Comparison of ENCODE assay signal across 12 cellular contexts in the genomic region with DNA sequence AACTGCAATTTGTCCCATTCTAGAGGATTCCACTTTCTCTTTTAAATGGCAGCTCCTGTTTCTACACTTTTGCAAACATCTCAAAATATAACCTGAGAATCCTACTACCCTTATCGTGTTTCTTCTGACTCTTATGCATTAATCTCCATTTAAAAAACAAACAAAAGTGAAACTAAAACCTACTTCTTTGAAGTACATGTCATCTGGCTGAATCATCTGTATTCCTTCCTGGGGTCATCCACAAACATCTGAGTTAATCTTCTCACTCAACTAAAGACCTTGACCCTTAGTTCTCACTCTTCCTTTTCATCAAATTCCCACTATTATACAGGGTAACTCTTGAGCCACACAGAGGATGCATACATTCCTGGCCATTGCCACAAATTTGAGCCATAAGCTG.
DNase-seq lines count a peak whose midpoint lies in the region; ATAC-seq and TF ChIP-seq lines count a peak whose summit lies in the region.
"Had no signal": no experiment of that assay in that cellular context is flagged by ENCODE, and none has a peak within 500 bp of the region (broad histone marks: within the 10 kb centered on the region; RNA-seq: fewer than 3 reads in every experiment).

No MANE protein-coding gene starts in this region.

- H3K27ac ChIP-seq in left ventricle myocardium inferior (replicated peaks), result no peak overlapping the region
- H3K27ac ChIP-seq in GM23338 (ENCODE audit: low read depth), result no peak overlapping the region

- no peaks in the 10 kb centered on the region for H4K20me1 ChIP-seq in GM23338 (replicated peaks; ENCODE audit: insufficient read depth)

- H3K36me3 ChIP-seq in left ventricle myocardium inferior (no peaks in the 10 kb centered on the region), GM23338 (ENCODE audit: insufficient read depth) (no peaks in the 10 kb centered on the region)

- no peaks in the 10 kb centered on the region for H3K27me3 Mint-ChIP-seq in GM23338 (ENCODE audit: insufficient read depth, low read depth, poor library complexity)
- H3K27me3 Mint-ChIP-seq: activated B cell treated with CpG ODN at 0.5 μM for 24 hours had no signal

- intact Hi-C loops in left ventricle myocardium inferior (cut with micrococcal nuclease), result no loop called here

- H2AFZ ChIP-seq in GM23338, result no peak overlapping the region

- H3K4me1 Mint-ChIP-seq in GM23338, result no peaks in the 10 kb centered on the region
- H3K4me1 Mint-ChIP-seq: activated B cell treated with CpG ODN at 0.5 μM for 24 hours, nephron had no signal

- H3K4me1 ChIP-seq in left ventricle myocardium inferior (no peaks in the 10 kb centered on the region), GM23338 (ENCODE audit: insufficient read depth) (no peaks in the 10 kb centered on the region)

- 0 out of 2 replicates have a peak, but pooled peaks cover 4% of the 10 kb centered on the region for H3K9me2 ChIP-seq in GM23338 (ENCODE audit: insufficient read depth)

- H3K4me3 ChIP-seq in left ventricle myocardium inferior, result no peak overlapping the region
- no peak overlapping the region for H3K4me3 ChIP-seq in GM23338

- H3K9me3 Mint-ChIP-seq in GM23338, result no peaks in the 10 kb centered on the region
- H3K9me3 Mint-ChIP-seq: CD8-positive, alpha-beta T cell; nephron had no signal

- H3K79me2 ChIP-seq in GM23338 (replicated peaks; ENCODE audit: insufficient read depth), result no peaks in the 10 kb centered on the region

- no peaks in the 10 kb centered on the region for H3K36me3 Mint-ChIP-seq in GM23338 (ENCODE audit: low read depth)
- H3K36me3 Mint-ChIP-seq: CD8-positive, alpha-beta T cell had no signal

- DNase-seq in ELR (ENCODE audit: low read depth), result peak; percentile 26
- DNase-seq in SW480 (ENCODE audit: low spot score), result peak; percentile 31
- peak; percentile 54 for DNase-seq in kidney tubule cell (ENCODE audit: low spot score)
- DNase-seq in GM10266 (ENCODE audit: extremely low spot score), result no peak
- DNase-seq in left ventricle myocardium inferior, result no peak
- no peak for DNase-seq in GM23338 (ENCODE audit: low spot score)
- DNase-seq: activated B cell treated with CpG ODN at 0.5 μM for 24 hours; CD8-positive, alpha-beta T cell; IMR-90 had no signal

- no peak overlapping the region for H3K4me2 ChIP-seq in GM23338

- H3K4me3 Mint-ChIP-seq in GM23338, result no peak overlapping the region
- H3K4me3 Mint-ChIP-seq: activated B cell treated with CpG ODN at 0.5 μM for 24 hours; CD8-positive, alpha-beta T cell; nephron had no signal

- TF ChIP-seq CTCF in GM10266 (IDR thresholded peaks at IDR 0.05; ENCODE audit: control insufficient read depth, insufficient read depth, low read depth, missing control alignments) (no peak), left ventricle myocardium inferior (IDR thresholded peaks at IDR 0.05; ENCODE audit: borderline replicate concordance) (no peak), GM23338 (conservative IDR thresholded peaks at IDR 0.05; ENCODE audit: low read depth in 2 of 2) (no peak)

- no peaks in the 10 kb centered on the region for H3K27me3 ChIP-seq in left ventricle myocardium inferior (ENCODE audit: low read depth)
- H3K27me3 ChIP-seq in GM23338 (ENCODE audit: insufficient read depth), result no peaks in the 10 kb centered on the region

- H3F3A ChIP-seq in GM23338 (replicated peaks; ENCODE audit: low read depth), result no peaks in the 10 kb centered on the region

- H3K27ac Mint-ChIP-seq in GM23338, result no peak overlapping the region
- H3K27ac Mint-ChIP-seq: activated B cell treated with CpG ODN at 0.5 μM for 24 hours; CD8-positive, alpha-beta T cell; nephron had no signal

- H3K9me3 ChIP-seq in left ventricle myocardium inferior (replicated peaks), result no peaks in the 10 kb centered on the region

- ATAC-seq in HG03565 (IDR thresholded peaks at IDR 0.05; ENCODE audit: unreplicated experiment) (peak; percentile 64), GM18858 (IDR thresholded peaks at IDR 0.05; ENCODE audit: unreplicated experiment) (no peak), GM23338 (no peak)
- ATAC-seq: CD8-positive, alpha-beta T cell had no signal

TF ChIP-seq in GM23338, 12 proteins besides CTCF, POLR2A, EP300 and RAD21:
- TF ChIP-seq POLR2AphosphoS5 (IDR thresholded peaks at IDR 0.05; ENCODE audit: low read depth) (no peak), ZNF331 (CRISPR knock-in tag; IDR thresholded peaks at IDR 0.05; ENCODE audit: low read depth) (no peak), JUNB (IDR thresholded peaks at IDR 0.05; ENCODE audit: unreplicated experiment) (no peak), NANOG (IDR thresholded peaks at IDR 0.05; ENCODE audit: borderline replicate concordance) (no peak)
- TF ChIP-seq, protein P1, sequence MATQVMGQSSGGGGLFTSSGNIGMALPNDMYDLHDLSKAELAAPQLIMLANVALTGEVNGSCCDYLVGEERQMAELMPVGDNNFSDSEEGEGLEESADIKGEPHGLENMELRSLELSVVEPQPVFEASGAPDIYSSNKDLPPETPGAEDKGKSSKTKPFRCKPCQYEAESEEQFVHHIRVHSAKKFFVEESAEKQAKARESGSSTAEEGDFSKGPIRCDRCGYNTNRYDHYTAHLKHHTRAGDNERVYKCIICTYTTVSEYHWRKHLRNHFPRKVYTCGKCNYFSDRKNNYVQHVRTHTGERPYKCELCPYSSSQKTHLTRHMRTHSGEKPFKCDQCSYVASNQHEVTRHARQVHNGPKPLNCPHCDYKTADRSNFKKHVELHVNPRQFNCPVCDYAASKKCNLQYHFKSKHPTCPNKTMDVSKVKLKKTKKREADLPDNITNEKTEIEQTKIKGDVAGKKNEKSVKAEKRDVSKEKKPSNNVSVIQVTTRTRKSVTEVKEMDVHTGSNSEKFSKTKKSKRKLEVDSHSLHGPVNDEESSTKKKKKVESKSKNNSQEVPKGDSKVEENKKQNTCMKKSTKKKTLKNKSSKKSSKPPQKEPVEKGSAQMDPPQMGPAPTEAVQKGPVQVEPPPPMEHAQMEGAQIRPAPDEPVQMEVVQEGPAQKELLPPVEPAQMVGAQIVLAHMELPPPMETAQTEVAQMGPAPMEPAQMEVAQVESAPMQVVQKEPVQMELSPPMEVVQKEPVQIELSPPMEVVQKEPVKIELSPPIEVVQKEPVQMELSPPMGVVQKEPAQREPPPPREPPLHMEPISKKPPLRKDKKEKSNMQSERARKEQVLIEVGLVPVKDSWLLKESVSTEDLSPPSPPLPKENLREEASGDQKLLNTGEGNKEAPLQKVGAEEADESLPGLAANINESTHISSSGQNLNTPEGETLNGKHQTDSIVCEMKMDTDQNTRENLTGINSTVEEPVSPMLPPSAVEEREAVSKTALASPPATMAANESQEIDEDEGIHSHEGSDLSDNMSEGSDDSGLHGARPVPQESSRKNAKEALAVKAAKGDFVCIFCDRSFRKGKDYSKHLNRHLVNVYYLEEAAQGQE (IDR thresholded peaks at IDR 0.05; ENCODE audit: unreplicated experiment), result no peak
TF ChIP-seq in GM23338: peak in this region for 0.

Comparison
In these comparisons a context has a peak if more than half of its experiments do, and no peak if none do; other contexts are left out.
1. DNase-seq: peak in ELR (single experiment), SW480 (single experiment) and kidney tubule cell (single experiment); none in GM10266 (single experiment), left ventricle myocardium inferior (single experiment) and GM23338 (single experiment).